Comparison of ENCODE assay signal across 10 cellular contexts in the genomic region with DNA sequence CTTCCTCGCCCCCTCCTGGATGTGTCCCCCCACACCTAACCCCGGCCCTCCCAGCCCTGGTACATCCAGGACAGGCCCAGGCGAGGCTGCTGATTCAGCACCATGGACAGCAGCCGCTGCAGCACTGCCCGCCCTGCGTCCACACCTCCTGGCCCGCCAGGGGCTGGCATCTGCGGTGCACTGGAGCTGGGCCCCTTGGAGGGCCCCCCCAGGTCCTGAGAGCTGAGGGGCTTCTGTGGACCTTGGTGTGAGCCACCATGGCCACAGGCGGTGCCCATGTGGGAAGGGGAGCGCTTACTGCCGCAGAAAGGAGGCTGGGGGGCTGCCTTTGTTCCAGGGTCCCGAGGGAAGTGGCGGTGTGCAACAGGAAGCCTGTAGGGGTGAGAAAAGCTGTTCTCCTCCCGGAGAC. TPM values are rescaled to one million over a fixed set of nuclear protein-coding genes. Genes with fewer than 3 reads are reported as not detected.
A peak's percentile ranks its signal among the peaks of the same experiment; 100 is the strongest.
DNase-seq lines count a peak whose midpoint lies in the region; ATAC-seq and TF ChIP-seq lines count a peak whose summit lies in the region.
"Had no signal": no experiment of that assay in that cellular context is flagged by ENCODE, and none has a peak within 500 bp of the region (broad histone marks: within the 10 kb centered on the region; RNA-seq: fewer than 3 reads in every experiment).

No MANE protein-coding gene starts in this region.

- no peaks in the 10 kb centered on the region for H3K9me3 Mint-ChIP-seq in GM23338
- H3K9me3 Mint-ChIP-seq in T-helper 2 cell treated with Interferon-gamma antibody and Interleukin-4, amounts not matched to agents 5 μg/mL and 100 μg/mL, for 36 hours = no peaks in the 10 kb centered on the region
- H3K9me3 Mint-ChIP-seq in memory B cell = no peaks in the 10 kb centered on the region

- peaks cover 9% of the 10 kb centered on the region for H3K27me3 Mint-ChIP-seq in GM23338 (ENCODE audit: insufficient read depth, low read depth, poor library complexity)
- no peaks in the 10 kb centered on the region for H3K27me3 Mint-ChIP-seq in T-helper 2 cell treated with Interferon-gamma antibody and Interleukin-4, amounts not matched to agents 5 μg/mL and 100 μg/mL, for 36 hours (ENCODE audit: low read depth)
- peaks cover 4% of the 10 kb centered on the region for H3K27me3 Mint-ChIP-seq in memory B cell

- no peak for TF ChIP-seq EP300 in tibial nerve (IDR thresholded peaks at IDR 0.05)

- no peak overlapping the region for H3K4me2 ChIP-seq in GM23338

- H3K4me3 ChIP-seq in GM23338 = no peak overlapping the region
- H3K4me3 ChIP-seq in tibial nerve = no peak overlapping the region
- H3K4me3 ChIP-seq: upper lobe of left lung had no signal

- H3K4me1 ChIP-seq in GM23338 (ENCODE audit: insufficient read depth) (no peaks in the 10 kb centered on the region), tibial nerve (no peaks in the 10 kb centered on the region)
- H3K4me1 ChIP-seq: upper lobe of left lung had no signal

- no peaks in the 10 kb centered on the region for H3K36me3 ChIP-seq in GM23338 (ENCODE audit: insufficient read depth)
- H3K36me3 ChIP-seq in tibial nerve = no peaks in the 10 kb centered on the region
- H3K36me3 ChIP-seq: upper lobe of left lung had no signal

- 12 to 42% methylated on average over 7 to 10 of the region's 14 CpGs for WGBS in tibial nerve, 2 donors

- H3K9me3 ChIP-seq in tibial nerve = no peaks in the 10 kb centered on the region
- H3K9me3 ChIP-seq: upper lobe of left lung had no signal

- H3K4me1 Mint-ChIP-seq in GM23338 = peaks cover 3% of the 10 kb centered on the region; the same call in 1 of the 3 replicates
- H3K4me1 Mint-ChIP-seq in T-helper 2 cell treated with Interferon-gamma antibody and Interleukin-4, amounts not matched to agents 5 μg/mL and 100 μg/mL, for 36 hours (ENCODE audit: low read depth) = no peaks in the 10 kb centered on the region
- no peaks in the 10 kb centered on the region for H3K4me1 Mint-ChIP-seq in memory B cell

- no peak for TF ChIP-seq POLR2A in tibial nerve (IDR thresholded peaks at IDR 0.05)

- ATAC-seq in GM23338 (peak; percentile 89), memory B cell (ENCODE audit: low read depth) (peak; percentile 58)

- no peak overlapping the region for H3K4me3 Mint-ChIP-seq in GM23338
- no peak overlapping the region for H3K4me3 Mint-ChIP-seq in T-helper 2 cell treated with Interferon-gamma antibody and Interleukin-4, amounts not matched to agents 5 μg/mL and 100 μg/mL, for 36 hours
- no peak overlapping the region for H3K4me3 Mint-ChIP-seq in memory B cell

- no peaks in the 10 kb centered on the region for H3K9me2 ChIP-seq in GM23338 (ENCODE audit: insufficient read depth)

- H3K27ac Mint-ChIP-seq in GM23338 (no peak overlapping the region), memory B cell (no peak overlapping the region)
- H3K27ac Mint-ChIP-seq in T-helper 2 cell treated with Interferon-gamma antibody and Interleukin-4, amounts not matched to agents 5 μg/mL and 100 μg/mL, for 36 hours = no peak overlapping the region

- in situ Hi-C loops in T47D (cut with HindIII; ENCODE audit: low pct_unique_long_range_greater_than_20kb, low sequenced_read_pairs) = no loop called here

- H3K27ac ChIP-seq in GM23338 (ENCODE audit: low read depth) = no peak overlapping the region
- H3K27ac ChIP-seq in tibial nerve = no peak overlapping the region
- H3K27ac ChIP-seq: upper lobe of left lung had no signal

- no peaks in the 10 kb centered on the region; the same call in 1 of the 2 replicates for H3K79me2 ChIP-seq in GM23338 (replicated peaks; ENCODE audit: insufficient read depth)

- DNase-seq in GM23338 (ENCODE audit: low spot score) (peak; percentile 78), T47D (ENCODE audit: low read depth in 1 of 2, low spot score in 1 of 2) (peak; percentile 75 to 78), memory B cell (ENCODE audit: low spot score in 2 of 2) (peak; percentile 29 to 64), tibial nerve (ENCODE audit: low spot score in 2 of 2) (peak; percentile 13 to 26), COR-L47 (lab: John Stamatoyannopoulos, UW) (no peak), NCI-H2227 (lab: John Stamatoyannopoulos, UW; ENCODE audit: unreplicated experiment) (no peak), epidermal melanocyte (ENCODE audit: insufficient read length, low spot score) (no peak)
- DNase-seq in T-helper 2 cell treated with Interferon-gamma antibody and Interleukin-4, amounts not matched to agents 5 μg/mL and 100 μg/mL, for 36 hours (ENCODE audit: low spot score) = peak; percentile 19

- H3K27me3 ChIP-seq in GM23338 (ENCODE audit: insufficient read depth) (no peaks in the 10 kb centered on the region), tibial nerve (peaks cover 0 to 13% of the 10 kb centered on the region in 2 donors)
- H3K27me3 ChIP-seq: upper lobe of left lung had no signal

- no peaks in the 10 kb centered on the region for H3F3A ChIP-seq in GM23338 (replicated peaks; ENCODE audit: low read depth)

- H2AFZ ChIP-seq in GM23338 = no peak overlapping the region

- TF ChIP-seq CTCF in GM23338 (conservative IDR thresholded peaks at IDR 0.05; ENCODE audit: low read depth in 2 of 2) (no peak), tibial nerve (IDR thresholded peaks at IDR 0.05) (no peak)

- peaks cover 4% of the 10 kb centered on the region for H4K20me1 ChIP-seq in GM23338 (replicated peaks; ENCODE audit: insufficient read depth)

- H3K36me3 Mint-ChIP-seq in GM23338 (ENCODE audit: low read depth) (no peaks in the 10 kb centered on the region), memory B cell (no peaks in the 10 kb centered on the region)
- H3K36me3 Mint-ChIP-seq in T-helper 2 cell treated with Interferon-gamma antibody and Interleukin-4, amounts not matched to agents 5 μg/mL and 100 μg/mL, for 36 hours (ENCODE audit: low read depth) = no peaks in the 10 kb centered on the region

TF ChIP-seq in GM23338, 12 proteins besides CTCF, POLR2A, EP300 and RAD21:
- TF ChIP-seq CREB1 (CRISPR knock-in tag; IDR thresholded peaks at IDR 0.05; ENCODE audit: low read depth) (no peak), NANOG (IDR thresholded peaks at IDR 0.05; ENCODE audit: borderline replicate concordance) (no peak), POLR2AphosphoS5 (IDR thresholded peaks at IDR 0.05; ENCODE audit: low read depth) (no peak)
- TF ChIP-seq, protein P1, sequence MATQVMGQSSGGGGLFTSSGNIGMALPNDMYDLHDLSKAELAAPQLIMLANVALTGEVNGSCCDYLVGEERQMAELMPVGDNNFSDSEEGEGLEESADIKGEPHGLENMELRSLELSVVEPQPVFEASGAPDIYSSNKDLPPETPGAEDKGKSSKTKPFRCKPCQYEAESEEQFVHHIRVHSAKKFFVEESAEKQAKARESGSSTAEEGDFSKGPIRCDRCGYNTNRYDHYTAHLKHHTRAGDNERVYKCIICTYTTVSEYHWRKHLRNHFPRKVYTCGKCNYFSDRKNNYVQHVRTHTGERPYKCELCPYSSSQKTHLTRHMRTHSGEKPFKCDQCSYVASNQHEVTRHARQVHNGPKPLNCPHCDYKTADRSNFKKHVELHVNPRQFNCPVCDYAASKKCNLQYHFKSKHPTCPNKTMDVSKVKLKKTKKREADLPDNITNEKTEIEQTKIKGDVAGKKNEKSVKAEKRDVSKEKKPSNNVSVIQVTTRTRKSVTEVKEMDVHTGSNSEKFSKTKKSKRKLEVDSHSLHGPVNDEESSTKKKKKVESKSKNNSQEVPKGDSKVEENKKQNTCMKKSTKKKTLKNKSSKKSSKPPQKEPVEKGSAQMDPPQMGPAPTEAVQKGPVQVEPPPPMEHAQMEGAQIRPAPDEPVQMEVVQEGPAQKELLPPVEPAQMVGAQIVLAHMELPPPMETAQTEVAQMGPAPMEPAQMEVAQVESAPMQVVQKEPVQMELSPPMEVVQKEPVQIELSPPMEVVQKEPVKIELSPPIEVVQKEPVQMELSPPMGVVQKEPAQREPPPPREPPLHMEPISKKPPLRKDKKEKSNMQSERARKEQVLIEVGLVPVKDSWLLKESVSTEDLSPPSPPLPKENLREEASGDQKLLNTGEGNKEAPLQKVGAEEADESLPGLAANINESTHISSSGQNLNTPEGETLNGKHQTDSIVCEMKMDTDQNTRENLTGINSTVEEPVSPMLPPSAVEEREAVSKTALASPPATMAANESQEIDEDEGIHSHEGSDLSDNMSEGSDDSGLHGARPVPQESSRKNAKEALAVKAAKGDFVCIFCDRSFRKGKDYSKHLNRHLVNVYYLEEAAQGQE (IDR thresholded peaks at IDR 0.05; ENCODE audit: unreplicated experiment) = peak; percentile 99

RNA-seq across cellular contexts. Expression of gene CACNA1H, which starts 35.9 kb away (rescaled TPM):
- total RNA-seq in GM23338 (2014; rRNA removed; shearing (Covaris generic)) = 34.5 and 43.3 TPM in 2 replicates
- 3.5 and 3.8 TPM in 2 replicates for polyA plus RNA-seq in GM23338 (2016; fragmentation: Nextera tagmentation; extraction: Ambion mirVana)
- total RNA-seq in tibial nerve = 10 to 100 TPM in 2 of 4 donors, 1 to 10 TPM in 2; 3.8 to 12.0 (median 9.0) TPM

RNA-seq across cellular contexts. Expression of gene TPSG1, which starts 36.3 kb away (rescaled TPM):
- not detected in 2 replicates for total RNA-seq in GM23338 (2014; rRNA removed; shearing (Covaris generic))
- 0.56 and 0.81 TPM in 2 replicates for polyA plus RNA-seq in GM23338 (2016; fragmentation: Nextera tagmentation; extraction: Ambion mirVana)
- 1 to 10 TPM in 1 of 4 donors, not detected in 3; 2.5 TPM for total RNA-seq in tibial nerve
- total RNA-seq: glomerular endothelial cell had no signal

RNA-seq across cellular contexts. Expression of gene TPSB2, which starts 41.2 kb away (rescaled TPM):
- not detected in 2 replicates for total RNA-seq in GM23338 (2014; rRNA removed; shearing (Covaris generic))
- 0.23 TPM in 1 of 2 replicates, not detected in the other for polyA plus RNA-seq in GM23338 (2016; fragmentation: Nextera tagmentation; extraction: Ambion mirVana)
- total RNA-seq in tibial nerve = 10 to 100 TPM; 14.7 to 59.0 (median 29.1) TPM
- total RNA-seq: glomerular endothelial cell had no signal

RNA-seq across cellular contexts. Expression of gene TPSAB1, which starts 51.7 kb away (rescaled TPM):
- total RNA-seq in GM23338 (2014; rRNA removed; shearing (Covaris generic)) = not detected in 2 replicates
- polyA plus RNA-seq in GM23338 (2016; fragmentation: Nextera tagmentation; extraction: Ambion mirVana) = not detected in 2 replicates
- 10 to 100 TPM; 13.8 to 67.7 (median 28.5) TPM for total RNA-seq in tibial nerve
- total RNA-seq: glomerular endothelial cell had no signal

Comparison
In these comparisons a context has a peak if more than half of its experiments do, and no peak if none do; other contexts are left out.
1. DNase-seq: peak in GM23338 (single experiment), T-helper 2 cell treated with Interferon-gamma antibody and Interleukin-4, amounts not matched to agents 5 μg/mL and 100 μg/mL, for 36 hours (single experiment), T47D (2 of 2), memory B cell (2 of 2) and tibial nerve (2 of 2); none in COR-L47 (single experiment), NCI-H2227 (single experiment) and epidermal melanocyte (single experiment).
2. RNA of gene TPSB2, which starts 41.2 kb away (total RNA-seq): 14.7 to 59.0 TPM in tibial nerve; not detected in GM23338; every median in the first group is over 10 times any median in the second.